In the genomic region with DNA sequence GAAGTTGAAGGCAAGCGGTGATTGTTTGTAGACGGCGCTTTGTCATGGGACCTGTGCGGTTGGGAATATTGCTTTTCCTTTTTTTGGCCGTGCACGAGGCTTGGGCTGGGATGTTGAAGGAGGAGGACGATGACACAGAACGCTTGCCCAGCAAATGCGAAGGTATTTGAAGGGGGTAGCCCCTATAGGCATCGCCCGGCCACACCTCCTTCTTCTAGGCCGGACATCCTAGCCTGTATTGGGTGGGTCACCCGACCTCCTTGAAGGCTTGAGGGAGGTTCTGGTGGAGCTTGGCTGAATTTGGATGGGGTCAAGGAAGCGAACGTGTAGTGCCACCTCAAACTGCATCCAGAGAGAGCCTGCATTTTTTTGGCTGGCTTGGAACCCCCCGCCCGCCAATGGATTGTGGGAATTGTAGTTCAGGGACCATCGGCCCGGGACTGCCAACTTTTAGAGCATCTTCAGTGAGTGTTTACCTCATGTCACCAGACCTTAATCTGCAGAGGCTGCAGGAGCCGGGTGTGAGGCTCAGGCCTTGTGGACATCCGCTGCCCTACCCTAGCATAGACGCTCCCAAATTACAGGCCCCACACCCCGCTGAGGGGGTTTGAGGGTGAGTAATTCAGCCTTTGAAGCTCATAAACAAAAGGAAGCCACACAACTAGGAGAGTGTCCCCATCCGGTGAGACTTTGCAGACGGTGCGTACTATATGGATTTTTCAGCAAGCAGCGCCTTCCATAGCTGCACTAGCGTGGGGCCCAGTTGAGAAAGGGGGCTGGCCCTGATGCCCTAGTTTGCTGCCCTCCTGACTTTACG, we compare ENCODE assay signal across 8 cellular contexts. TPM values are rescaled to one million over a fixed set of nuclear protein-coding genes. Genes with fewer than 3 reads are reported as not detected.
A peak's percentile ranks its signal among the peaks of the same experiment; 100 is the strongest.
DNase-seq lines count a peak whose midpoint lies in the region; ATAC-seq and TF ChIP-seq lines count a peak whose summit lies in the region.

No MANE protein-coding gene starts in this region.

- H3K27me3 ChIP-seq in A673 (replicated peaks; ENCODE audit: insufficient read depth, low read depth, low read length, poor library complexity) (no peaks in the 10 kb centered on the region), esophagus muscularis mucosa (no peaks in the 10 kb centered on the region), muscle layer of duodenum (ENCODE audit: low read depth, low read length) (no peaks in the 10 kb centered on the region)

- H3K9me3 Mint-ChIP-seq in stimulated activated naive B cell treated with anti-CD40 and anti-IgM and Interleukin-4, amounts not matched to agents 10 μg/mL and 1 μg/mL and 100 μg/mL, for 72 hours, result no peaks in the 10 kb centered on the region

- TF ChIP-seq EP300 in esophagus muscularis mucosa (IDR thresholded peaks at IDR 0.05), result no peak

- H3K27me3 Mint-ChIP-seq in stimulated activated naive B cell treated with anti-CD40 and anti-IgM and Interleukin-4, amounts not matched to agents 10 μg/mL and 1 μg/mL and 100 μg/mL, for 72 hours, result no peaks in the 10 kb centered on the region

- CTCF ChIA-PET in A673 (lab: Charles Lee), result no interaction called here

- H3K9me3 ChIP-seq in A673 (ENCODE audit: low read depth, low read length, poor library complexity, severe bottlenecking) (no peaks in the 10 kb centered on the region), esophagus muscularis mucosa (no peaks in the 10 kb centered on the region), muscle layer of duodenum (ENCODE audit: control insufficient read depth in 1 of 2, low read length in 2 of 2) (no peaks in the 10 kb centered on the region)

- H3K27ac ChIP-seq in A673 (ENCODE audit: low read depth, low read length, poor library complexity, severe bottlenecking), result peak overlapping the region; percentile 94
- peak overlapping the region; percentile 76 to 87 (median 85) for H3K27ac ChIP-seq in esophagus muscularis mucosa (replicated peaks in 1 of 4)
- H3K27ac ChIP-seq in muscle layer of duodenum (ENCODE audit: low read length), result peak overlapping the region; percentile 95

- TF ChIP-seq CTCF in A673 (conservative IDR thresholded peaks at IDR 0.05; ENCODE audit: low read depth, low read length) (no peak), esophagus muscularis mucosa (IDR thresholded peaks at IDR 0.05) (no peak)

- peak overlapping the region; percentile 97 for H3K27ac Mint-ChIP-seq in stimulated activated naive B cell treated with anti-CD40 and anti-IgM and Interleukin-4, amounts not matched to agents 10 μg/mL and 1 μg/mL and 100 μg/mL, for 72 hours

- intact Hi-C loops in A673 (cut with micrococcal nuclease; ENCODE audit: unreplicated experiment), result no loop called here
- intact Hi-C loops in esophagus muscularis mucosa (cut with DNase I), result loop anchor here (2.0 kb wide), 1 partner anchor 17 kb away; no protein-coding TSS in a partner anchor

- H3K4me3 Mint-ChIP-seq in stimulated activated naive B cell treated with anti-CD40 and anti-IgM and Interleukin-4, amounts not matched to agents 10 μg/mL and 1 μg/mL and 100 μg/mL, for 72 hours, result peak overlapping the region; percentile 87 to 99

- POLR2A ChIA-PET in A673 (lab: Charles Lee; ENCODE audit: low non-redundant PET), result no interaction called here

- H3K36me3 Mint-ChIP-seq in stimulated activated naive B cell treated with anti-CD40 and anti-IgM and Interleukin-4, amounts not matched to agents 10 μg/mL and 1 μg/mL and 100 μg/mL, for 72 hours, result peaks cover 15 to 23% of the 10 kb centered on the region in 2 donors

- TSS peak; percentile 72 for BruUV-seq in A673 (replicated peaks; lab: Mats Ljungman, UMichigan)

- no peak for TF ChIP-seq POLR2A in esophagus muscularis mucosa (IDR thresholded peaks at IDR 0.05; ENCODE audit: low read depth)

- H3K4me1 Mint-ChIP-seq in stimulated activated naive B cell treated with anti-CD40 and anti-IgM and Interleukin-4, amounts not matched to agents 10 μg/mL and 1 μg/mL and 100 μg/mL, for 72 hours, result peaks cover 20 to 42% of the 10 kb centered on the region in 2 donors

- H3K4me1 ChIP-seq in A673 (ENCODE audit: insufficient read depth, low read length, poor library complexity, severe bottlenecking) (peaks cover 9% of the 10 kb centered on the region), esophagus muscularis mucosa (peaks cover 16 to 33% (median 24%) of the 10 kb centered on the region in 4 donors), muscle layer of duodenum (ENCODE audit: control insufficient read depth in 1 of 2, insufficient read depth in 2 of 2, low read length in 2 of 2) (peaks cover 7 to 18% of the 10 kb centered on the region in 2 donors)

- H3K4me3 ChIP-seq in A673 (ENCODE audit: low read depth, low read length, poor library complexity, severe bottlenecking) (peak overlapping the region; percentile 63), esophagus muscularis mucosa (peak overlapping the region; percentile 68 to 87 (median 76)), muscle layer of duodenum (ENCODE audit: low read depth in 1 of 2, low read length in 2 of 2) (peak overlapping the region; percentile 93 to 98)

- peak; percentile 35 for ATAC-seq in GM18499 (IDR thresholded peaks at IDR 0.05; ENCODE audit: insufficient read depth, unreplicated experiment)
- ATAC-seq in HG02943 (IDR thresholded peaks at IDR 0.05; ENCODE audit: low read depth, unreplicated experiment), result peak; percentile 48
- peak; percentile 87 for ATAC-seq in stimulated activated naive B cell treated with anti-CD40 and anti-IgM and Interleukin-4, amounts not matched to agents 10 μg/mL and 1 μg/mL and 100 μg/mL, for 72 hours (replicated peaks)

- 2% methylated on average over 23 of the region's 29 CpGs for WGBS in esophagus muscularis mucosa

- H3K36me3 ChIP-seq in A673 (ENCODE audit: insufficient read depth, low read length, poor library complexity, severe bottlenecking), result peaks cover 2% of the 10 kb centered on the region
- peaks cover 0 to 30% (median 11%) of the 10 kb centered on the region in 4 donors for H3K36me3 ChIP-seq in esophagus muscularis mucosa
- H3K36me3 ChIP-seq in muscle layer of duodenum (ENCODE audit: control insufficient read depth in 1 of 2, insufficient read depth in 2 of 2, low read length in 2 of 2), result no peaks in the 10 kb centered on the region

- DNase-seq in A673 (ENCODE audit: low spot score) (peak; percentile 88), NCI-H69 (lab: John Stamatoyannopoulos, UW) (peak; percentile 73), esophagus muscularis mucosa (ENCODE audit: extremely low spot score) (peak; percentile 96)
- peak; percentile 74 for DNase-seq in activated T-cell treated with anti-CD3 and anti-CD28 coated beads, Interleukin-2, amount 50 U/mL, for 1 hour
- no peak for DNase-seq in stimulated activated naive B cell treated with anti-CD40 and anti-IgM and Interleukin-4, amounts not matched to agents 10 μg/mL and 1 μg/mL and 100 μg/mL, for 72 hours

RNA-seq across cellular contexts. Expression of gene CNPY4, which starts 0.5 kb away (rescaled TPM):
- total RNA-seq in A673 (2021), result 20.2 and 22.2 TPM in 2 replicates
- total RNA-seq in esophagus muscularis mucosa, result 10 to 100 TPM in 3 of 4 donors, 1 to 10 TPM in 1; 8.3 to 16.2 (median 13.3) TPM

RNA-seq across cellular contexts. Expression of gene TAF6, which starts 0.8 kb away (rescaled TPM):
- total RNA-seq in A673 (2021), result 97.3 and 98.8 TPM in 2 replicates
- total RNA-seq in esophagus muscularis mucosa, result 10 to 100 TPM; 48.5 to 92.1 (median 77.8) TPM

RNA-seq across cellular contexts. Expression of gene MBLAC1, which starts 6.9 kb away (rescaled TPM):
- total RNA-seq in A673 (2021), result 3.0 and 3.1 TPM in 2 replicates
- total RNA-seq in esophagus muscularis mucosa, result 1 to 10 TPM; 3.1 to 8.8 (median 5.0) TPM

RNA-seq across cellular contexts. Expression of gene AP4M1, which starts 18.5 kb away (rescaled TPM):
- total RNA-seq in A673 (2021) (24.0 and 25.1 TPM in 2 replicates), esophagus muscularis mucosa (10 to 100 TPM; 19.9 to 31.7 (median 26.1) TPM)

RNA-seq across cellular contexts. Expression of gene MCM7, which starts 18.7 kb away (rescaled TPM):
- total RNA-seq in A673 (2021) (399 and 418 TPM in 2 replicates), esophagus muscularis mucosa (10 to 100 TPM; 35.3 to 60.3 (median 41.1) TPM)

Comparison
In these comparisons a context has a peak if more than half of its experiments do, and no peak if none do; other contexts are left out.
1. ATAC-seq: peak in every context shown above with its lines; median percentile 87 in stimulated activated naive B cell treated with anti-CD40 and anti-IgM and Interleukin-4, amounts not matched to agents 10 μg/mL and 1 μg/mL and 100 μg/mL, for 72 hours; 48 in HG02943; 35 in GM18499.